Comparison of ENCODE assay signal across 1 cellular context in genomic region chr15:90002428-90002844, GRCh38.
TF ChIP-seq lines count a peak whose summit lies in the region.

No MANE protein-coding gene starts in this region.

TF ChIP-seq in HEK293, 187 proteins besides CTCF, POLR2A, EP300 and RAD21 (continued from another document and continues in another):
- TF ChIP-seq, protein P1, sequence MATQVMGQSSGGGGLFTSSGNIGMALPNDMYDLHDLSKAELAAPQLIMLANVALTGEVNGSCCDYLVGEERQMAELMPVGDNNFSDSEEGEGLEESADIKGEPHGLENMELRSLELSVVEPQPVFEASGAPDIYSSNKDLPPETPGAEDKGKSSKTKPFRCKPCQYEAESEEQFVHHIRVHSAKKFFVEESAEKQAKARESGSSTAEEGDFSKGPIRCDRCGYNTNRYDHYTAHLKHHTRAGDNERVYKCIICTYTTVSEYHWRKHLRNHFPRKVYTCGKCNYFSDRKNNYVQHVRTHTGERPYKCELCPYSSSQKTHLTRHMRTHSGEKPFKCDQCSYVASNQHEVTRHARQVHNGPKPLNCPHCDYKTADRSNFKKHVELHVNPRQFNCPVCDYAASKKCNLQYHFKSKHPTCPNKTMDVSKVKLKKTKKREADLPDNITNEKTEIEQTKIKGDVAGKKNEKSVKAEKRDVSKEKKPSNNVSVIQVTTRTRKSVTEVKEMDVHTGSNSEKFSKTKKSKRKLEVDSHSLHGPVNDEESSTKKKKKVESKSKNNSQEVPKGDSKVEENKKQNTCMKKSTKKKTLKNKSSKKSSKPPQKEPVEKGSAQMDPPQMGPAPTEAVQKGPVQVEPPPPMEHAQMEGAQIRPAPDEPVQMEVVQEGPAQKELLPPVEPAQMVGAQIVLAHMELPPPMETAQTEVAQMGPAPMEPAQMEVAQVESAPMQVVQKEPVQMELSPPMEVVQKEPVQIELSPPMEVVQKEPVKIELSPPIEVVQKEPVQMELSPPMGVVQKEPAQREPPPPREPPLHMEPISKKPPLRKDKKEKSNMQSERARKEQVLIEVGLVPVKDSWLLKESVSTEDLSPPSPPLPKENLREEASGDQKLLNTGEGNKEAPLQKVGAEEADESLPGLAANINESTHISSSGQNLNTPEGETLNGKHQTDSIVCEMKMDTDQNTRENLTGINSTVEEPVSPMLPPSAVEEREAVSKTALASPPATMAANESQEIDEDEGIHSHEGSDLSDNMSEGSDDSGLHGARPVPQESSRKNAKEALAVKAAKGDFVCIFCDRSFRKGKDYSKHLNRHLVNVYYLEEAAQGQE (tag by site-specific recombination; IDR thresholded peaks at IDR 0.05): no peak
- TF ChIP-seq FEZF1 (tag by site-specific recombination; IDR thresholded peaks at IDR 0.05) (no peak), ZSCAN18 (tag by site-specific recombination; IDR thresholded peaks at IDR 0.05) (no peak), ZNF426 (tag by site-specific recombination; IDR thresholded peaks at IDR 0.05) (no peak), ZNF404 (tag by site-specific recombination; IDR thresholded peaks at IDR 0.05) (no peak), YY2 (tag by site-specific recombination; IDR thresholded peaks at IDR 0.05) (no peak), ZNF521 (tag by site-specific recombination; IDR thresholded peaks at IDR 0.05) (no peak), KLF17 (tag by site-specific recombination; IDR thresholded peaks at IDR 0.05) (no peak), HIC1 (tag by site-specific recombination; IDR thresholded peaks at IDR 0.05) (no peak), ZNF341 (tag by site-specific recombination; IDR thresholded peaks at IDR 0.05; ENCODE audit: low read depth) (peak; percentile 90), ZNF157 (tag by site-specific recombination; IDR thresholded peaks at IDR 0.05) (no peak), EGR2 (tag by site-specific recombination; IDR thresholded peaks at IDR 0.05; ENCODE audit: low read depth) (no peak), ZBTB8A (tag by site-specific recombination; IDR thresholded peaks at IDR 0.05) (peak; percentile 88), SP2 (tag by site-specific recombination; IDR thresholded peaks at IDR 0.05) (peak; percentile 56), ZNF596 (tag by site-specific recombination; IDR thresholded peaks at IDR 0.05) (no peak), ZNF791 (tag by site-specific recombination; IDR thresholded peaks at IDR 0.05) (no peak), ZNF560 (tag by site-specific recombination; IDR thresholded peaks at IDR 0.05; ENCODE audit: borderline replicate concordance) (no peak), ZBTB44 (tag by site-specific recombination; IDR thresholded peaks at IDR 0.05) (no peak), BCL11B (tag by site-specific recombination; IDR thresholded peaks at IDR 0.05; ENCODE audit: low read depth) (no peak), ZBTB48 (tag by site-specific recombination; IDR thresholded peaks at IDR 0.05) (no peak), ZNF518A (tag by site-specific recombination; conservative IDR thresholded peaks at IDR 0.05; ENCODE audit: low read depth) (no peak), ZNF223 (tag by site-specific recombination; IDR thresholded peaks at IDR 0.05) (no peak), ZNF433 (tag by site-specific recombination; IDR thresholded peaks at IDR 0.05; ENCODE audit: low read depth) (no peak), ZSCAN16 (tag by site-specific recombination; IDR thresholded peaks at IDR 0.05) (no peak), ZNF747 (tag by site-specific recombination; IDR thresholded peaks at IDR 0.05) (no peak), ZNF112 (tag by site-specific recombination; IDR thresholded peaks at IDR 0.05) (no peak), ZNF292 (tag by site-specific recombination; IDR thresholded peaks at IDR 0.05; ENCODE audit: borderline replicate concordance, low read depth) (no peak), ZNF529 (tag by site-specific recombination; IDR thresholded peaks at IDR 0.05; ENCODE audit: insufficient replicate concordance) (no peak), SP7 (tag by site-specific recombination; IDR thresholded peaks at IDR 0.05) (peak; percentile 45; the same call in 1 of the 2 replicates), ZBTB21 (tag by site-specific recombination; IDR thresholded peaks at IDR 0.05) (no peak), ZBTB17 (tag by site-specific recombination; IDR thresholded peaks at IDR 0.05) (peak; percentile 42; the same call in 1 of the 2 replicates), ZNF16 (tag by site-specific recombination; IDR thresholded peaks at IDR 0.05; ENCODE audit: low read depth) (no peak), ZNF354C (tag by site-specific recombination; IDR thresholded peaks at IDR 0.05; ENCODE audit: borderline replicate concordance, low read depth) (no peak), ZNF266 (tag by site-specific recombination; IDR thresholded peaks at IDR 0.05; ENCODE audit: low read depth) (no peak), PRDM1 (tag by site-specific recombination; IDR thresholded peaks at IDR 0.05) (no peak), ZNF843 (tag by site-specific recombination; IDR thresholded peaks at IDR 0.05) (no peak), ZNF488 (tag by site-specific recombination; IDR thresholded peaks at IDR 0.05) (no peak)
- TF ChIP-seq, protein P2, sequence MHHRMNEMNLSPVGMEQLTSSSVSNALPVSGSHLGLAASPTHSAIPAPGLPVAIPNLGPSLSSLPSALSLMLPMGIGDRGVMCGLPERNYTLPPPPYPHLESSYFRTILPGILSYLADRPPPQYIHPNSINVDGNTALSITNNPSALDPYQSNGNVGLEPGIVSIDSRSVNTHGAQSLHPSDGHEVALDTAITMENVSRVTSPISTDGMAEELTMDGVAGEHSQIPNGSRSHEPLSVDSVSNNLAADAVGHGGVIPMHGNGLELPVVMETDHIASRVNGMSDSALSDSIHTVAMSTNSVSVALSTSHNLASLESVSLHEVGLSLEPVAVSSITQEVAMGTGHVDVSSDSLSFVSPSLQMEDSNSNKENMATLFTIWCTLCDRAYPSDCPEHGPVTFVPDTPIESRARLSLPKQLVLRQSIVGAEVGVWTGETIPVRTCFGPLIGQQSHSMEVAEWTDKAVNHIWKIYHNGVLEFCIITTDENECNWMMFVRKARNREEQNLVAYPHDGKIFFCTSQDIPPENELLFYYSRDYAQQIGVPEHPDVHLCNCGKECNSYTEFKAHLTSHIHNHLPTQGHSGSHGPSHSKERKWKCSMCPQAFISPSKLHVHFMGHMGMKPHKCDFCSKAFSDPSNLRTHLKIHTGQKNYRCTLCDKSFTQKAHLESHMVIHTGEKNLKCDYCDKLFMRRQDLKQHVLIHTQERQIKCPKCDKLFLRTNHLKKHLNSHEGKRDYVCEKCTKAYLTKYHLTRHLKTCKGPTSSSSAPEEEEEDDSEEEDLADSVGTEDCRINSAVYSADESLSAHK (tag by site-specific recombination; IDR thresholded peaks at IDR 0.05): no peak
- TF ChIP-seq, protein P3, sequence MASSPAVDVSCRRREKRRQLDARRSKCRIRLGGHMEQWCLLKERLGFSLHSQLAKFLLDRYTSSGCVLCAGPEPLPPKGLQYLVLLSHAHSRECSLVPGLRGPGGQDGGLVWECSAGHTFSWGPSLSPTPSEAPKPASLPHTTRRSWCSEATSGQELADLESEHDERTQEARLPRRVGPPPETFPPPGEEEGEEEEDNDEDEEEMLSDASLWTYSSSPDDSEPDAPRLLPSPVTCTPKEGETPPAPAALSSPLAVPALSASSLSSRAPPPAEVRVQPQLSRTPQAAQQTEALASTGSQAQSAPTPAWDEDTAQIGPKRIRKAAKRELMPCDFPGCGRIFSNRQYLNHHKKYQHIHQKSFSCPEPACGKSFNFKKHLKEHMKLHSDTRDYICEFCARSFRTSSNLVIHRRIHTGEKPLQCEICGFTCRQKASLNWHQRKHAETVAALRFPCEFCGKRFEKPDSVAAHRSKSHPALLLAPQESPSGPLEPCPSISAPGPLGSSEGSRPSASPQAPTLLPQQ (tag by site-specific recombination; IDR thresholded peaks at IDR 0.05): no peak
- TF ChIP-seq, protein P4, sequence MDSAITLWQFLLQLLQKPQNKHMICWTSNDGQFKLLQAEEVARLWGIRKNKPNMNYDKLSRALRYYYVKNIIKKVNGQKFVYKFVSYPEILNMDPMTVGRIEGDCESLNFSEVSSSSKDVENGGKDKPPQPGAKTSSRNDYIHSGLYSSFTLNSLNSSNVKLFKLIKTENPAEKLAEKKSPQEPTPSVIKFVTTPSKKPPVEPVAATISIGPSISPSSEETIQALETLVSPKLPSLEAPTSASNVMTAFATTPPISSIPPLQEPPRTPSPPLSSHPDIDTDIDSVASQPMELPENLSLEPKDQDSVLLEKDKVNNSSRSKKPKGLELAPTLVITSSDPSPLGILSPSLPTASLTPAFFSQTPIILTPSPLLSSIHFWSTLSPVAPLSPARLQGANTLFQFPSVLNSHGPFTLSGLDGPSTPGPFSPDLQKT (IDR thresholded peaks at IDR 0.05; ENCODE audit: borderline replicate concordance, low read depth, low read length): no peak
